In genomic region chr5:54624671-54625583, GRCh38 we compare ENCODE assay signal across 2 cellular contexts.
TF ChIP-seq lines count a peak whose summit lies in the region.

No MANE protein-coding gene starts in this region.

TF ChIP-seq in IMR-90, 13 proteins besides CTCF, POLR2A, EP300 and RAD21:
- TF ChIP-seq CEBPB (IDR thresholded peaks at IDR 0.05; ENCODE audit: low read depth, low read length) (peak; percentile 85), FOS (IDR thresholded peaks at IDR 0.05; ENCODE audit: low read depth, low read length) (no peak), NFE2L2 (IDR thresholded peaks at IDR 0.05; ENCODE audit: low read depth, low read length) (no peak)

TF ChIP-seq in H1, 55 proteins besides CTCF, POLR2A, EP300 and RAD21:
- TF ChIP-seq SIN3A (conservative IDR thresholded peaks at IDR 0.05 in 1 of 2, IDR thresholded peaks at IDR 0.05 in 1 of 2; ENCODE audit: low read depth in 1 of 2, low read length in 2 of 2) (no peak), TAF7 (optimal IDR thresholded peaks at IDR 0.05; ENCODE audit: borderline replicate concordance, low read depth, low read length) (no peak), CBX8 (IDR thresholded peaks at IDR 0.05; ENCODE audit: borderline replicate concordance, low read depth, low read length) (no peak), RFX5 (IDR thresholded peaks at IDR 0.05; ENCODE audit: borderline replicate concordance, low read depth, low read length) (no peak), SRF (IDR thresholded peaks at IDR 0.05; ENCODE audit: low read depth, low read length) (no peak), RNF2 (IDR thresholded peaks at IDR 0.05; ENCODE audit: borderline replicate concordance, low read depth, low read length, missing control alignments, poor library complexity, severe bottlenecking) (no peak), KDM4A (IDR thresholded peaks at IDR 0.05; ENCODE audit: low read depth, low read length, severe bottlenecking) (no peak), JUND (IDR thresholded peaks at IDR 0.05; ENCODE audit: low read length) (no peak), KDM5A (IDR thresholded peaks at IDR 0.05; ENCODE audit: low read length) (no peak), CEBPB (IDR thresholded peaks at IDR 0.05; ENCODE audit: low read depth, low read length) (no peak), SAP30 (IDR thresholded peaks at IDR 0.05; ENCODE audit: insufficient read depth, insufficient replicate concordance, low read length) (no peak)
- TF ChIP-seq, protein P1, sequence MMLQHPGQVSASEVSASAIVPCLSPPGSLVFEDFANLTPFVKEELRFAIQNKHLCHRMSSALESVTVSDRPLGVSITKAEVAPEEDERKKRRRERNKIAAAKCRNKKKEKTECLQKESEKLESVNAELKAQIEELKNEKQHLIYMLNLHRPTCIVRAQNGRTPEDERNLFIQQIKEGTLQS (IDR thresholded peaks at IDR 0.05; ENCODE audit: insufficient read depth, low read depth, low read length) = no peak
